In the genomic region with DNA sequence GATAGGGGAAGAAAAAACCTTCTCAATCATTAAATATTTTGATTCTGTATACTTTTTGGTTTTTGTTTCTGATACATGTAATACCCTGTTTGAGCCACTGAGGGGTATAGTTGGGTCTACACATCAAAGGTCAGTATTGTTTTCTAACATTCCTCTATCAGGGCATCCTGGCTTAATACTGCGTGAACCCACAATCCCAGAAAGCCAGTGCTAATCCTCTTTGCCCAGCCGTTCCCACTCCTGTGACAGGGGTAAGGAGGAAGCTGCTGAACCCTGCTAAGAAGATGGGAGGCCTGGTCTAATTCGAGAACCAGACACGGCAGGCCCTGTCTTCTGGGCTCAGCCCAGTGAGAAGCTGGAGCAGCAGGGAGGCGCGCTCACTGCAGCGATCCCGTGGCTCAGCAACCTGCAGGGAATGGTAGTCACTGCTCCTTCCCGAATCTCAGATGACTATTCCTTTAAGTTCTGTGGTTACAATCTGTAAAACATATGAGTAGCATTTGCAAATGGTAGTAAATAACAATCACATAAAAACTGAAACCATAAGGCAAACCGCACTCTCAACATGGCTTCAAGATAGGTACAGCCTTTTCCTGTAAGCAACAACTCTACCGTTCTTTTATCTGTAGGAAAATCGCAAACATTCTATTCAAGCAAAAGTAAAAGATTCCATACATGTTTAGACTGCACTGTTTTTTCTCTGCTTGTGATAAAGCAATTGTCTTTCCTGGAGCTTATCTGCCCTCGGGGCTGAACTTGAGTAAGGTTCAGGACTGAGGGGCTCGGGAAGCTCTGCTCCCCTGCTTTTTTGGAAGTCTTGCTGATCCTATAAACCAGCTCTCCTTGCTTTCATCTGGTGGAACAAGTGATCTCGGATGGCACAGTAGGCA, we compare ENCODE assay signal across 7 cellular contexts.
DNase-seq lines count a peak whose midpoint lies in the region; ATAC-seq and TF ChIP-seq lines count a peak whose summit lies in the region.

No MANE protein-coding gene starts in this region.

- peaks cover 19% of the 10 kb centered on the region for H3K79me1 ChIP-seq in trophoblast cell (ENCODE audit: low read length)

- H4K91ac ChIP-seq in trophoblast cell (ENCODE audit: low read depth, low read length): peak overlapping the region; percentile 86

- no peak overlapping the region for H3K14ac ChIP-seq in trophoblast cell (ENCODE audit: low read length)

- H3K4me3 ChIP-seq in WI38 (ENCODE audit: low read depth, low read length) (no peak overlapping the region), trophoblast cell (ENCODE audit: low read depth, low read length) (no peak overlapping the region), ovary (no peak overlapping the region)

- peak; percentile 64 for ATAC-seq in GM18508 (IDR thresholded peaks at IDR 0.05; ENCODE audit: insufficient read depth, unreplicated experiment)
- ATAC-seq in HG03045 (IDR thresholded peaks at IDR 0.05; ENCODE audit: unreplicated experiment): peak; percentile 64

- H3K79me2 ChIP-seq in trophoblast cell (ENCODE audit: control insufficient read depth, insufficient read depth, low read length, poor library complexity): no peaks in the 10 kb centered on the region

- WGBS in trophoblast cell (ENCODE audit: extremely low coverage, insufficient coverage, insufficient read length): no CpG with 5 or more reads among the region's 15 CpGs
- 47 to 62% (median 57%) methylated on average over 15 of the region's 15 CpGs for WGBS in ovary, 3 donors

- peak overlapping the region; percentile 17 for H2AFZ ChIP-seq in trophoblast cell (ENCODE audit: insufficient read depth, low read length, poor library complexity)

- H4K12ac ChIP-seq in trophoblast cell (ENCODE audit: low read depth, low read length): peak overlapping the region; percentile 28

- H3K18ac ChIP-seq in trophoblast cell (ENCODE audit: low read length): peak overlapping the region; percentile 94

- H3K4me2 ChIP-seq in trophoblast cell (ENCODE audit: low read length): peak overlapping the region; percentile 29

- DNase-seq in glomerular visceral epithelial cell (ENCODE audit: extremely low spot score): peak; percentile 35
- peak in 1 of 2 donors; percentile 76 for DNase-seq in trophoblast cell
- DNase-seq in ovary: no peak
- no peak for DNase-seq in NCI-H510A (lab: John Stamatoyannopoulos, UW)

- H3K9me3 ChIP-seq in trophoblast cell (ENCODE audit: insufficient read depth, low read depth, low read length) (no peaks in the 10 kb centered on the region), ovary (no peaks in the 10 kb centered on the region)

- peak overlapping the region; percentile 18 for H2AK5ac ChIP-seq in trophoblast cell (ENCODE audit: low read length)

- H3K27ac ChIP-seq in trophoblast cell (ENCODE audit: low read depth, low read length): peak overlapping the region; percentile 91
- H3K27ac ChIP-seq in ovary: no peak overlapping the region

- H3K4me1 ChIP-seq in trophoblast cell (ENCODE audit: control insufficient read depth in 1 of 2, insufficient read depth in 2 of 2, low read length in 2 of 2): peaks cover 10 to 19% of the 10 kb centered on the region in 2 experiments
- H3K4me1 ChIP-seq in ovary (ENCODE audit: insufficient read depth): no peaks in the 10 kb centered on the region

- TF ChIP-seq EP300 in ovary (IDR thresholded peaks at IDR 0.05): no peak

- H3K27me3 ChIP-seq in trophoblast cell (ENCODE audit: insufficient read depth, low read length) (no peaks in the 10 kb centered on the region), ovary (no peaks in the 10 kb centered on the region)

- H3K36me3 ChIP-seq in trophoblast cell (ENCODE audit: control insufficient read depth in 1 of 2, insufficient read depth in 2 of 2, low read length in 2 of 2): peaks cover 0 to 4% of the 10 kb centered on the region in 2 experiments
- no peaks in the 10 kb centered on the region for H3K36me3 ChIP-seq in ovary

- no peak for TF ChIP-seq POLR2A in ovary (IDR thresholded peaks at IDR 0.05)

- H3K23ac ChIP-seq in trophoblast cell (ENCODE audit: low read length): no peak overlapping the region

- TF ChIP-seq CTCF in WI38 (IDR thresholded peaks at IDR 0.05; ENCODE audit: low read depth, low read length) (peak; percentile 26; the same call in 1 of the 2 replicates), ovary (IDR thresholded peaks at IDR 0.05) (peak in 1 of 3 donors; percentile 11)

- peak overlapping the region; percentile 65 for H2BK120ac ChIP-seq in trophoblast cell (ENCODE audit: insufficient read depth, low read length, poor library complexity)

- peak overlapping the region; percentile 29 for H3K4ac ChIP-seq in trophoblast cell (ENCODE audit: low read depth, low read length)

- peak overlapping the region; percentile 57 for H4K8ac ChIP-seq in trophoblast cell (ENCODE audit: low read depth, low read length)

- peak overlapping the region; percentile 84 for H2BK5ac ChIP-seq in trophoblast cell (ENCODE audit: low read depth, low read length, poor library complexity)

- intact Hi-C loops in ovary (cut with DNase I): no loop called here

- H3K9ac ChIP-seq in trophoblast cell (ENCODE audit: low read length): no peak overlapping the region

- peak overlapping the region; percentile 37 for H2BK12ac ChIP-seq in trophoblast cell (ENCODE audit: low read length)
